ENCODE assay signal across 24 cellular contexts in the genomic region with DNA sequence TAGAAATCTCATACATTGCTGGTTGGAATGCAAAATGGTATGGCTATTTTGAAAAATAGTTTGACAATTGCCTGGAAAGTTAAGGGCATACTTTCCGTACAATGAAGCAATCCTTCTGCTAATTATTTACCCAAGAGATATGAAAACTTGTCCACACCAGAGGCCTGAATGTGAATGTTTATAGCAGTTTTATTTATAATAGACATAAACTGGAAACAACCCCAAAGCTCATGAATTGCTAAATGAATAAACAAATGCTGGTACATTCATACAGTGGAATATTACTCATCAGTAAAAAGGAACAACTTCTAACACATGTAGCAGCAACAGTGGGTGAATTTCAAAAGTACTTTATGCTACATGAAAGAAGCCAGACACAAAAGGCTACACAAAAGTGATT. TPM values are rescaled to one million over a fixed set of nuclear protein-coding genes. Genes with fewer than 3 reads are reported as not detected.
"Had no signal": no experiment of that assay in that cellular context is flagged by ENCODE, and none has a peak within 500 bp of the region (broad histone marks: within the 10 kb centered on the region; RNA-seq: fewer than 3 reads in every experiment).

No MANE protein-coding gene starts in this region.

- FAIRE-seq: HTR-8/SVneo, RCC 7860 had no signal

- H3K4me3 ChIP-seq: MG63, SJSA1, SK-N-MC had no signal

- DNase-seq: Karpas-422, KG1, MG63, NCI-H1092, NCI-H1105 treated with DMSO at 0.1 percent for 48 hours, NCI-H1417 treated with DMSO at 0.1 percent for 48 hours, NCI-H146, NCI-H1694 treated with DMSO at 0.1 percent for 48 hours, NCI-H1930, NCI-H2081, NCI-H2171, NCI-H226, NCI-H446, NCI-H510A, NCI-H524 treated with DMSO at 0.1 percent for 48 hours, NCI-H69, NCI-H774, Right ventricle myocardium superior, RPMI8226, SIG-M5 had no signal

RNA-seq across cellular contexts. Expression of a gene that starts 53.5 kb away (rescaled TPM):
- total RNA-seq: SJSA1 had no signal
